7 cellular contexts compared by ENCODE assay signal in the genomic region with DNA sequence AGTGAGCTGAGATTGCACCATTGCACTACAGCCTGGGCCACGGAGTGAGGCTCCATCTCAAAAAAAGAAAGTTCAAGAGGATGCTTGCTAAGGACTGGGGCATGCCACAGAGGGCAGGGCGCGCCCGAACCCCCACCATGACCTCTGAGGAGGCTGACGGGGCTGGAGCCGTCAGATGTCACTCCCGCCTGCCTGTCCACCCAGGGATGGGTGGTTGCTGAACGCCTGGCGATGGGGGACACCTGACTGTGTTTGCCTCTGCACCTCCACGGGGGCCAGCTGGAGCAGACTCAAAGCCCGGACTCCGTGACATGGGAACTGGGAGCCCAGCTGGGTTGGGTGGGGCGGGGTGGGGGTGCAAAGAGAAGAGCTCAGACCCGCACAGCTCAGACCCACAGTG. TPM values are rescaled to one million over a fixed set of nuclear protein-coding genes. Genes with fewer than 3 reads are reported as not detected.
"Had no signal": no experiment of that assay in that cellular context is flagged by ENCODE, and none has a peak within 500 bp of the region (broad histone marks: within the 10 kb centered on the region; RNA-seq: fewer than 3 reads in every experiment).

No MANE protein-coding gene starts in this region.

- DNase-seq: H9, HCEC 1CT had no signal

- ATAC-seq: K562 had no signal

- H3K4me3 ChIP-seq: GM23338, K562 had no signal

RNA-seq across cellular contexts. Expression of a gene that starts 31.9 kb away (rescaled TPM):
- total RNA-seq: IMR-90 had no signal
- polyA plus RNA-seq: IMR-90, K562 had no signal

RNA-seq across cellular contexts. Expression of a gene that starts 41.6 kb away (rescaled TPM):
- total RNA-seq: GM23338, H1, H9, HT-29, IMR-90, K562 had no signal
- polyA plus RNA-seq: GM23338, H1, IMR-90, K562 had no signal

RNA-seq across cellular contexts. Expression of a gene that starts 42.8 kb away (rescaled TPM):
- total RNA-seq: HT-29, IMR-90, K562 had no signal
- polyA plus RNA-seq: IMR-90, K562 had no signal
